ENCODE assay signal across 8 cellular contexts in genomic region chr1:234544094-234544579, GRCh38.
DNase-seq lines count a peak whose midpoint lies in the region; ATAC-seq, FAIRE-seq and TF ChIP-seq lines count a peak whose summit lies in the region.
"Had no signal": no experiment of that assay in that cellular context is flagged by ENCODE, and none has a peak within 500 bp of the region (broad histone marks: within the 10 kb centered on the region; RNA-seq: fewer than 3 reads in every experiment).

No MANE protein-coding gene starts in this region.

- H3K4me1 ChIP-seq in HEK293 (ENCODE audit: control insufficient read depth, insufficient read depth, low read length) (peaks cover 23% of the 10 kb centered on the region), pancreas (peaks cover 26 to 30% (median 26%) of the 10 kb centered on the region in 3 donors), uterus (peaks cover 25 to 42% of the 10 kb centered on the region in 2 donors)

- H3K4me3 ChIP-seq in HEK293 (ENCODE audit: low read depth, low read length) (no peak overlapping the region), foreskin fibroblast (ENCODE audit: low read depth in 1 of 2, low read length in 2 of 2) (no peak overlapping the region), pancreas (no peak overlapping the region), uterus (no peak overlapping the region)

- H3K27ac Mint-ChIP-seq in activated T-helper 17 cell treated with anti-CD3 and anti-CD28 coated beads, Interleukin-2, amount 50 U/mL, for 72 hours, result peak overlapping the region; percentile 68

- TF ChIP-seq POLR2A in uterus (IDR thresholded peaks at IDR 0.05), result no peak

- H3K9me3 Mint-ChIP-seq in activated T-helper 17 cell treated with anti-CD3 and anti-CD28 coated beads, Interleukin-2, amount 50 U/mL, for 72 hours, result no peaks in the 10 kb centered on the region

- DNase-seq in NCI-H510A treated with DMSO at 0.1 percent for 48 hours (lab: John Stamatoyannopoulos, UW) (peak; percentile 88), foreskin fibroblast (peak; percentile 97 to 98), pancreas (peak in 2 of 6 donors; percentile 58 to 63), uterus (peak; percentile 85 to 94), GM20000 (ENCODE audit: low spot score) (no peak)

- ATAC-seq in activated T-helper 17 cell treated with anti-CD3 and anti-CD28 coated beads, Interleukin-2, amount 50 U/mL, for 72 hours (replicated peaks), result peak; percentile 62
- ATAC-seq in pancreas, result peak; percentile 38 to 64 (median 56)

- H3K27me3 ChIP-seq in pancreas (no peaks in the 10 kb centered on the region), uterus (no peaks in the 10 kb centered on the region)

- H3K36me3 Mint-ChIP-seq in activated T-helper 17 cell treated with anti-CD3 and anti-CD28 coated beads, Interleukin-2, amount 50 U/mL, for 72 hours (ENCODE audit: low read depth), result no peaks in the 10 kb centered on the region

- peaks cover 14% of the 10 kb centered on the region for H3K4me1 Mint-ChIP-seq in activated T-helper 17 cell treated with anti-CD3 and anti-CD28 coated beads, Interleukin-2, amount 50 U/mL, for 72 hours

- H3K36me3 ChIP-seq in HEK293 (ENCODE audit: control insufficient read depth in 2 of 2, insufficient read depth in 1 of 2, low read length in 2 of 2) (no peaks in the 10 kb centered on the region), pancreas (no peaks in the 10 kb centered on the region), uterus (no peaks in the 10 kb centered on the region)

- WGBS in pancreas, 2 donors, result 20 to 27% methylated on average over 6 of the region's 6 CpGs

- no peak for FAIRE-seq in pancreas (lab: Jason Lieb, UNC)
- FAIRE-seq: TTC549 had no signal

- H3K27me3 Mint-ChIP-seq in activated T-helper 17 cell treated with anti-CD3 and anti-CD28 coated beads, Interleukin-2, amount 50 U/mL, for 72 hours, result peaks cover 10% of the 10 kb centered on the region

- peak overlapping the region; percentile 37 for H3K4me3 Mint-ChIP-seq in activated T-helper 17 cell treated with anti-CD3 and anti-CD28 coated beads, Interleukin-2, amount 50 U/mL, for 72 hours

- intact Hi-C loops in pancreas (cut with DNase I), result loop anchor here in 1 of 3 donors (10.0 kb wide), 1 partner anchor 51 kb away; no protein-coding TSS in a partner anchor
- intact Hi-C loops in uterus (cut with DNase I; ENCODE audit: low total_unique reads), result no loop called here

- H3K27ac ChIP-seq in HEK293 (ENCODE audit: extremely low read depth, low read depth, low read length) (peak overlapping the region; percentile 87), pancreas (peak overlapping the region; percentile 71 to 92 (median 82)), uterus (peak overlapping the region; percentile 85 to 93)

- CTCF ChIA-PET in HEK293 (lab: Yijun Ruan, JAX), result interaction anchor here (0.6 to 3.1 kb wide), 18 partner anchors 9 to 540 kb away, joined by 3 to 15 read pairs (median 4); no protein-coding TSS in a partner anchor

- H3K9me3 ChIP-seq in HEK293 (ENCODE audit: control insufficient read depth, insufficient read depth, low read depth, low read length) (no peaks in the 10 kb centered on the region), pancreas (no peaks in the 10 kb centered on the region), uterus (no peaks in the 10 kb centered on the region)

- POLR2A ChIA-PET in HEK293 (lab: Yijun Ruan, JAX), result interaction anchor here (0.5 to 3.2 kb wide), 28 partner anchors 8 to 524 kb away, joined by 3 to 28 read pairs (median 4); partner anchors contain the start of gene IRF2BP2

- TF ChIP-seq CTCF in HEK293 (tag by site-specific recombination; IDR thresholded peaks at IDR 0.05) (no peak), foreskin fibroblast (IDR thresholded peaks at IDR 0.05; ENCODE audit: low read depth, low read length) (no peak), pancreas (IDR thresholded peaks at IDR 0.05) (no peak), uterus (IDR thresholded peaks at IDR 0.05) (no peak), GM20000 (IDR thresholded peaks at IDR 0.05; ENCODE audit: extremely low read depth, missing control alignments) (no peak)

TF ChIP-seq in HEK293, 187 proteins besides CTCF, POLR2A, EP300 and RAD21 (continues in another document):
- TF ChIP-seq ZNF416 (tag by site-specific recombination; IDR thresholded peaks at IDR 0.05) (no peak), AEBP2 (tag by site-specific recombination; IDR thresholded peaks at IDR 0.05; ENCODE audit: borderline replicate concordance) (no peak), ZNF791 (tag by site-specific recombination; IDR thresholded peaks at IDR 0.05) (no peak), ZNF16 (tag by site-specific recombination; IDR thresholded peaks at IDR 0.05; ENCODE audit: low read depth) (no peak), ZNF223 (tag by site-specific recombination; IDR thresholded peaks at IDR 0.05) (no peak), ZNF302 (tag by site-specific recombination; IDR thresholded peaks at IDR 0.05; ENCODE audit: low read depth) (no peak), EGR2 (tag by site-specific recombination; IDR thresholded peaks at IDR 0.05; ENCODE audit: low read depth) (no peak), ZNF544 (tag by site-specific recombination; IDR thresholded peaks at IDR 0.05) (no peak), ZNF423 (tag by site-specific recombination; IDR thresholded peaks at IDR 0.05) (no peak), ZNF660 (tag by site-specific recombination; IDR thresholded peaks at IDR 0.05) (peak; percentile 88), ZNF768 (tag by site-specific recombination; IDR thresholded peaks at IDR 0.05) (no peak), ZNF837 (tag by site-specific recombination; IDR thresholded peaks at IDR 0.05) (no peak), KLF10 (tag by site-specific recombination; IDR thresholded peaks at IDR 0.05) (no peak), ZBTB1 (tag by site-specific recombination; IDR thresholded peaks at IDR 0.05) (no peak), ZNF121 (tag by site-specific recombination; IDR thresholded peaks at IDR 0.05) (no peak), KLF9 (tag by site-specific recombination; IDR thresholded peaks at IDR 0.05; ENCODE audit: low read depth) (no peak), ZNF701 (tag by site-specific recombination; IDR thresholded peaks at IDR 0.05) (no peak), ZNF596 (tag by site-specific recombination; IDR thresholded peaks at IDR 0.05) (no peak), TCF7L2 (IDR thresholded peaks at IDR 0.05; ENCODE audit: borderline replicate concordance, low read depth, low read length) (no peak), ZNF335 (tag by site-specific recombination; conservative IDR thresholded peaks at IDR 0.05) (peak; percentile 9; the same call in 1 of the 2 replicates), BCL6B (tag by site-specific recombination; IDR thresholded peaks at IDR 0.05) (no peak), MZF1 (tag by site-specific recombination; IDR thresholded peaks at IDR 0.05; ENCODE audit: borderline replicate concordance) (no peak; the same call in 1 of the 2 replicates), ZBTB26 (tag by site-specific recombination; optimal IDR thresholded peaks at IDR 0.05) (peak; percentile 62), PATZ1 (tag by site-specific recombination; IDR thresholded peaks at IDR 0.05) (no peak; the same call in 1 of the 2 replicates), ZNF558 (tag by site-specific recombination; IDR thresholded peaks at IDR 0.05) (no peak)
